ENCODE assay signal across 1 cellular context in the genomic region with DNA sequence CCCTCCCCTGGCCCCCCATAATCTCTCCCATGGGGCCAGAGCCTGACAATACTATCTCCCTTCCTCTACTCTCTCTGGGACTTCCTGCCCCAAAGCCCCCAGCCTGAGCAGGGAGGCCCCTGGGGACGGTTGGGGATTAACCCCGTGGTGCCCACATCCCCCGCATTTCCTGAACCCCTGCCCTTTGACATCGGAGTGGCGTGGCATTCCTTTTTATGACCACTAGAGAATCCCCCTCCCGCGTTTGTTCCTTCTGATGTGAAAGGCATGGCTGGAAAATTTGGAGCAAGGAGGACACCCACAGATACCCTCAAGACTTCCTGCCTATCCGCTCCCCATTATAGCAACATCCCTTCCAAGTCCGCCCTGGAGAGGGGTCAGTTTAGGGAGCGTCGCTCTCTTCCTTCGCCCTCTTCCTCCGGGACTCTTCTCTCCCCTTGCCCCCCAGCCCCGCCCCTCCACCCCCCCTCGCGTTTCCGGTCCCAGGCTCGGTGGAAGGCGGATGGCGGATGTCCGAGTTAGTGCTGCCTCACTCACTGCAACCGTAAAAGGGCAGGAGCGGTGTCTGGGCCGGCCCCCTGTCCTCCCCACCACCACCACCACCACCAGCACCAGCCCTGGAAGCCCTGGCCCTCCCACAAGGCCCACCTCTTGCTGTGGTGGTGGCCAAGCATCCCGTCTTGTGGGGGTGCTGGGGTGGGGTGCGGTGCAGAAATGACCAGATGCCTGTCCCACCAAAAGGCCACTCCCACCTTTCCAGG.
A peak's percentile ranks its signal among the peaks of the same experiment; 100 is the strongest.
TF ChIP-seq lines count a peak whose summit lies in the region.

No MANE protein-coding gene starts in this region.

TF ChIP-seq in K562, 482 proteins besides CTCF, POLR2A, EP300 and RAD21 (continued from another document and continues in another):
- TF ChIP-seq, protein P1, sequence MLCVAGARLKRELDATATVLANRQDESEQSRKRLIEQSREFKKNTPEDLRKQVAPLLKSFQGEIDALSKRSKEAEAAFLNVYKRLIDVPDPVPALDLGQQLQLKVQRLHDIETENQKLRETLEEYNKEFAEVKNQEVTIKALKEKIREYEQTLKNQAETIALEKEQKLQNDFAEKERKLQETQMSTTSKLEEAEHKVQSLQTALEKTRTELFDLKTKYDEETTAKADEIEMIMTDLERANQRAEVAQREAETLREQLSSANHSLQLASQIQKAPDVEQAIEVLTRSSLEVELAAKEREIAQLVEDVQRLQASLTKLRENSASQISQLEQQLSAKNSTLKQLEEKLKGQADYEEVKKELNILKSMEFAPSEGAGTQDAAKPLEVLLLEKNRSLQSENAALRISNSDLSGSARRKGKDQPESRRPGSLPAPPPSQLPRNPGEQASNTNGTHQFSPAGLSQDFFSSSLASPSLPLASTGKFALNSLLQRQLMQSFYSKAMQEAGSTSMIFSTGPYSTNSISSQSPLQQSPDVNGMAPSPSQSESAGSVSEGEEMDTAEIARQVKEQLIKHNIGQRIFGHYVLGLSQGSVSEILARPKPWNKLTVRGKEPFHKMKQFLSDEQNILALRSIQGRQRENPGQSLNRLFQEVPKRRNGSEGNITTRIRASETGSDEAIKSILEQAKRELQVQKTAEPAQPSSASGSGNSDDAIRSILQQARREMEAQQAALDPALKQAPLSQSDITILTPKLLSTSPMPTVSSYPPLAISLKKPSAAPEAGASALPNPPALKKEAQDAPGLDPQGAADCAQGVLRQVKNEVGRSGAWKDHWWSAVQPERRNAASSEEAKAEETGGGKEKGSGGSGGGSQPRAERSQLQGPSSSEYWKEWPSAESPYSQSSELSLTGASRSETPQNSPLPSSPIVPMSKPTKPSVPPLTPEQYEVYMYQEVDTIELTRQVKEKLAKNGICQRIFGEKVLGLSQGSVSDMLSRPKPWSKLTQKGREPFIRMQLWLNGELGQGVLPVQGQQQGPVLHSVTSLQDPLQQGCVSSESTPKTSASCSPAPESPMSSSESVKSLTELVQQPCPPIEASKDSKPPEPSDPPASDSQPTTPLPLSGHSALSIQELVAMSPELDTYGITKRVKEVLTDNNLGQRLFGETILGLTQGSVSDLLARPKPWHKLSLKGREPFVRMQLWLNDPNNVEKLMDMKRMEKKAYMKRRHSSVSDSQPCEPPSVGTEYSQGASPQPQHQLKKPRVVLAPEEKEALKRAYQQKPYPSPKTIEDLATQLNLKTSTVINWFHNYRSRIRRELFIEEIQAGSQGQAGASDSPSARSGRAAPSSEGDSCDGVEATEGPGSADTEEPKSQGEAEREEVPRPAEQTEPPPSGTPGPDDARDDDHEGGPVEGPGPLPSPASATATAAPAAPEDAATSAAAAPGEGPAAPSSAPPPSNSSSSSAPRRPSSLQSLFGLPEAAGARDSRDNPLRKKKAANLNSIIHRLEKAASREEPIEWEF (CRISPR knock-in tag; IDR thresholded peaks at IDR 0.05), result no peak
- TF ChIP-seq RFX7 (CRISPR knock-in tag; IDR thresholded peaks at IDR 0.05) (no peak), KAT7 (CRISPR knock-in tag; IDR thresholded peaks at IDR 0.05; ENCODE audit: borderline replicate concordance) (no peak; the same call in 1 of the 2 replicates), SMARCE1 (IDR thresholded peaks at IDR 0.05) (no peak), MTA2 (IDR thresholded peaks at IDR 0.05; ENCODE audit: low read depth) (no peak), HNRNPH1 (optimal IDR thresholded peaks at IDR 0.05; ENCODE audit: low read depth, low read length) (no peak), ZNF507 (tag; conservative IDR thresholded peaks at IDR 0.05) (no peak), SAFB2 (IDR thresholded peaks at IDR 0.05; ENCODE audit: borderline replicate concordance, low read depth, low read length, severe bottlenecking) (no peak), FOXP1 (CRISPR knock-in tag; IDR thresholded peaks at IDR 0.05) (no peak), CBX2 (IDR thresholded peaks at IDR 0.05; ENCODE audit: insufficient read depth, low read length, poor library complexity, severe bottlenecking) (no peak), RBBP5 (IDR thresholded peaks at IDR 0.05; ENCODE audit: borderline replicate concordance, insufficient read depth, low read length, poor library complexity, severe bottlenecking) (no peak), MAFG (tag; conservative IDR thresholded peaks at IDR 0.05) (no peak), ZNF644 (tag; IDR thresholded peaks at IDR 0.05; ENCODE audit: low read depth) (no peak), MCM3 (IDR thresholded peaks at IDR 0.05) (no peak), LARP7 (IDR thresholded peaks at IDR 0.05) (no peak), MCM7 (IDR thresholded peaks at IDR 0.05) (no peak), ZNF586 (CRISPR knock-in tag; conservative IDR thresholded peaks at IDR 0.05) (no peak), SIRT6 (IDR thresholded peaks at IDR 0.05; ENCODE audit: low read depth, low read length) (no peak), BRCA1 (IDR thresholded peaks at IDR 0.05) (no peak), BRCA1 (CRISPR knock-in tag; IDR thresholded peaks at IDR 0.05) (no peak), HNRNPL (IDR thresholded peaks at IDR 0.05; ENCODE audit: low read depth, low read length) (no peak), NR4A1 (CRISPR knock-in tag; IDR thresholded peaks at IDR 0.05) (no peak), NR4A1 (tag; IDR thresholded peaks at IDR 0.05) (no peak), CBX8 (IDR thresholded peaks at IDR 0.05; ENCODE audit: borderline replicate concordance, extremely low read depth, low read depth, low read length, poor library complexity, severe bottlenecking) (no peak), RNF2 (IDR thresholded peaks at IDR 0.05) (peak; percentile 61; the same call in 1 of the 2 replicates), ARHGAP35 (IDR thresholded peaks at IDR 0.05; ENCODE audit: partially characterized antibody) (no peak), HDGF (IDR thresholded peaks at IDR 0.05) (no peak), TEAD4 (IDR thresholded peaks at IDR 0.05; ENCODE audit: low read length) (no peak), TEAD4 (CRISPR knock-in tag; IDR thresholded peaks at IDR 0.05; ENCODE audit: borderline replicate concordance) (no peak), SNRNP70 (optimal IDR thresholded peaks at IDR 0.05; ENCODE audit: low read depth, low read length) (no peak), ZNF133 (CRISPR knock-in tag; IDR thresholded peaks at IDR 0.05) (no peak), KDM1A (IDR thresholded peaks at IDR 0.05) (no peak), ZNF764 (CRISPR knock-in tag; IDR thresholded peaks at IDR 0.05; ENCODE audit: low read depth) (no peak), SRSF9 (IDR thresholded peaks at IDR 0.05; ENCODE audit: borderline replicate concordance, low read depth, low read length) (no peak), KDM2B (CRISPR knock-in tag; IDR thresholded peaks at IDR 0.05) (no peak), ZNF584 (CRISPR knock-in tag; IDR thresholded peaks at IDR 0.05; ENCODE audit: low read depth) (no peak; the same call in none of the 2 replicates), HCFC1 (IDR thresholded peaks at IDR 0.05; ENCODE audit: low read depth, low read length) (no peak), SUPT5H (IDR thresholded peaks at IDR 0.05) (peak; percentile 60)
- TF ChIP-seq, protein P2, sequence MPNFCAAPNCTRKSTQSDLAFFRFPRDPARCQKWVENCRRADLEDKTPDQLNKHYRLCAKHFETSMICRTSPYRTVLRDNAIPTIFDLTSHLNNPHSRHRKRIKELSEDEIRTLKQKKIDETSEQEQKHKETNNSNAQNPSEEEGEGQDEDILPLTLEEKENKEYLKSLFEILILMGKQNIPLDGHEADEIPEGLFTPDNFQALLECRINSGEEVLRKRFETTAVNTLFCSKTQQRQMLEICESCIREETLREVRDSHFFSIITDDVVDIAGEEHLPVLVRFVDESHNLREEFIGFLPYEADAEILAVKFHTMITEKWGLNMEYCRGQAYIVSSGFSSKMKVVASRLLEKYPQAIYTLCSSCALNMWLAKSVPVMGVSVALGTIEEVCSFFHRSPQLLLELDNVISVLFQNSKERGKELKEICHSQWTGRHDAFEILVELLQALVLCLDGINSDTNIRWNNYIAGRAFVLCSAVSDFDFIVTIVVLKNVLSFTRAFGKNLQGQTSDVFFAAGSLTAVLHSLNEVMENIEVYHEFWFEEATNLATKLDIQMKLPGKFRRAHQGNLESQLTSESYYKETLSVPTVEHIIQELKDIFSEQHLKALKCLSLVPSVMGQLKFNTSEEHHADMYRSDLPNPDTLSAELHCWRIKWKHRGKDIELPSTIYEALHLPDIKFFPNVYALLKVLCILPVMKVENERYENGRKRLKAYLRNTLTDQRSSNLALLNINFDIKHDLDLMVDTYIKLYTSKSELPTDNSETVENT (CRISPR knock-in tag; IDR thresholded peaks at IDR 0.05), result no peak
- TF ChIP-seq, protein P3, sequence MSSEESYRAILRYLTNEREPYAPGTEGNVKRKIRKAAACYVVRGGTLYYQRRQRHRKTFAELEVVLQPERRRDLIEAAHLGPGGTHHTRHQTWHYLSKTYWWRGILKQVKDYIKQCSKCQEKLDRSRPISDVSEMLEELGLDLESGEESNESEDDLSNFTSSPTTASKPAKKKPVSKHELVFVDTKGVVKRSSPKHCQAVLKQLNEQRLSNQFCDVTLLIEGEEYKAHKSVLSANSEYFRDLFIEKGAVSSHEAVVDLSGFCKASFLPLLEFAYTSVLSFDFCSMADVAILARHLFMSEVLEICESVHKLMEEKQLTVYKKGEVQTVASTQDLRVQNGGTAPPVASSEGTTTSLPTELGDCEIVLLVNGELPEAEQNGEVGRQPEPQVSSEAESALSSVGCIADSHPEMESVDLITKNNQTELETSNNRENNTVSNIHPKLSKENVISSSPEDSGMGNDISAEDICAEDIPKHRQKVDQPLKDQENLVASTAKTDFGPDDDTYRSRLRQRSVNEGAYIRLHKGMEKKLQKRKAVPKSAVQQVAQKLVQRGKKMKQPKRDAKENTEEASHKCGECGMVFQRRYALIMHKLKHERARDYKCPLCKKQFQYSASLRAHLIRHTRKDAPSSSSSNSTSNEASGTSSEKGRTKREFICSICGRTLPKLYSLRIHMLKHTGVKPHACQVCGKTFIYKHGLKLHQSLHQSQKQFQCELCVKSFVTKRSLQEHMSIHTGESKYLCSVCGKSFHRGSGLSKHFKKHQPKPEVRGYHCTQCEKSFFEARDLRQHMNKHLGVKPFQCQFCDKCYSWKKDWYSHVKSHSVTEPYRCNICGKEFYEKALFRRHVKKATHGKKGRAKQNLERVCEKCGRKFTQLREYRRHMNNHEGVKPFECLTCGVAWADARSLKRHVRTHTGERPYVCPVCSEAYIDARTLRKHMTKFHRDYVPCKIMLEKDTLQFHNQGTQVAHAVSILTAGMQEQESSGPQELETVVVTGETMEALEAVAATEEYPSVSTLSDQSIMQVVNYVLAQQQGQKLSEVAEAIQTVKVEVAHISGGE (CRISPR knock-in tag; IDR thresholded peaks at IDR 0.05), result peak in 1 of 3 experiments; percentile 82; a peak in 2 of 6 replicates
- TF ChIP-seq, protein P4, sequence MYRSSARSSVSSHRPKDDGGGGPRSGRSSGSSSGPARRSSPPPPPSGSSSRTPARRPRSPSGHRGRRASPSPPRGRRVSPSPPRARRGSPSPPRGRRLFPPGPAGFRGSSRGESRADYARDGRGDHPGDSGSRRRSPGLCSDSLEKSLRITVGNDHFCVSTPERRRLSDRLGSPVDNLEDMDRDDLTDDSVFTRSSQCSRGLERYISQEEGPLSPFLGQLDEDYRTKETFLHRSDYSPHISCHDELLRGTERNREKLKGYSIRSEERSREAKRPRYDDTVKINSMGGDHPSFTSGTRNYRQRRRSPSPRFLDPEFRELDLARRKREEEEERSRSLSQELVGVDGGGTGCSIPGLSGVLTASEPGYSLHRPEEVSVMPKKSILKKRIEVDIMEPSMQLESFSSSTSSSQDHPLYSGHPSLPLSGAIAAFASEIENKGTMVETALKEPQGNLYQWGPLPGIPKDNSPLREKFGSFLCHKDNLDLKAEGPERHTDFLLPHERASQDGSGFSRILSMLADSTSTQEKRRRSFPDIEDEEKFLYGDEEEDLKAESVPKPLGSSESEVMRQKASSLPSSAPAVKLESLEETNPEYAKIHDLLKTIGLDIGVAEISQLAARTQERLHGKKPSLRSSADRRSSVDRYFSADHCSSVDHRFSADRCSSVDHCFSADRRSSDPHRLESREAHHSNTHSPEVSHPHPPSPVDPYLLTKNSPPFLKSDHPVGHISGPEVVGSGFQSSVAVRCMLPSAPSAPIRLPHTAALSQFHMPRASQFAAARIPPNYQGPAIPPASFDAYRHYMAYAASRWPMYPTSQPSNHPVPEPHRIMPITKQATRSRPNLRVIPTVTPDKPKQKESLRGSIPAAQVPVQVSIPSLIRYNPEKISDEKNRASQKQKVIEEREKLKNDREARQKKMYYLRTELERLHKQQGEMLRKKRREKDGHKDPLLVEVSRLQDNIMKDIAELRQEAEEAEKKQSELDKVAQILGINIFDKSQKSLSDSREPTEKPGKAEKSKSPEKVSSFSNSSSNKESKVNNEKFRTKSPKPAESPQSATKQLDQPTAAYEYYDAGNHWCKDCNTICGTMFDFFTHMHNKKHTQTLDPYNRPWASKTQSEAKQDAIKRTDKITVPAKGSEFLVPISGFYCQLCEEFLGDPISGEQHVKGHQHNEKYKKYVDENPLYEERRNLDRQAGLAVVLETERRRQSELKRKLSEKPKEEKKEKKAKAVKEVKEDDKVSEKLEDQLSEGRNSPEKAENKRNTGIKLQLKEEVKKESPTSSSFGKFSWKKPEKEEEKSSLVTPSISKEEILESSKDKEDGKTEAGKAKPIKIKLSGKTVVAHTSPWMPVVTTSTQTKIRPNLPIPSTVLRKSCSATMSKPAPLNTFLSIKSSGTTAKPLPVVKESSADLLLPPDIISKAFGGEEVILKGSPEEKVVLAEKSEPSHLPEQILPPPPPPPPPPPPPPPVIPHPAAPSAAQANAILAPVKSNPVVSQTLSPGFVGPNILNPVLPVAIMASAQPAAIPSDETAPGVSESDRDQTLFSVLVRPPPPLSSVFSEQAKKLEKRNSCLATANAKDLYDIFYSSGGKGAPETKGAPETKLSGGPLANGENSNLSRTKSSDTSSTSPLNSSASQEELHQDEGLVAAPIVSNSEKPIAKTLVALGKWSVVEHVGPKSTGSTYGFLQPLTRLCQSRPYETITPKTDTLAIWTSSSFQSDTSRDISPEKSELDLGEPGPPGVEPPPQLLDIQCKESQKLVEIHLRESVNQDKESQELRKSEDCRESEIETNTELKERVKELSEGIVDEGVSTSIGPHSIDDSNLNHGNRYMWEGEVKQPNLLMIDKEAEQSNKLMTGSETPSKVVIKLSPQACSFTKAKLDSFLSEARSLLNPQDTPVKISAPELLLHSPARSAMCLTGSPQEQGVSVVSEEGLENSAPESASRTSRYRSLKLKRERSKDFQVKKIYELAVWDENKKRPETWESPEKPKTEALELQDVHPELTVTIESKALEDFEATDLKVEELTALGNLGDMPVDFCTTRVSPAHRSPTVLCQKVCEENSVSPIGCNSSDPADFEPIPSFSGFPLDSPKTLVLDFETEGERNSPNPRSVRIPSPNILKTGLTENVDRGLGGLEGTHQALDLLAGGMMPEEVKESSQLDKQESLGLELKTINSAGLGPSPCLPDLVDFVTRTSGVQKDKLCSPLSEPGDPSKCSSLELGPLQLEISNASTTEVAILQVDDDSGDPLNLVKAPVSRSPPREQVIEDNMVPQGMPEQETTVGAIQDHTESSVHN (IDR thresholded peaks at IDR 0.05; ENCODE audit: borderline replicate concordance in 1 of 2, low read depth in 1 of 2), result no peak
- TF ChIP-seq, protein P5, sequence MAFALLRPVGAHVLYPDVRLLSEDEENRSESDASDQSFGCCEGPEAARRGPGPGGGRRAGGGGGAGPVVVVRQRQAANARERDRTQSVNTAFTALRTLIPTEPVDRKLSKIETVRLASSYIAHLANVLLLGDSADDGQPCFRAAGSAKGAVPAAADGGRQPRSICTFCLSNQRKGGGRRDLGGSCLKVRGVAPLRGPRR (CRISPR knock-in tag; IDR thresholded peaks at IDR 0.05), result no peak
- TF ChIP-seq, protein P6, sequence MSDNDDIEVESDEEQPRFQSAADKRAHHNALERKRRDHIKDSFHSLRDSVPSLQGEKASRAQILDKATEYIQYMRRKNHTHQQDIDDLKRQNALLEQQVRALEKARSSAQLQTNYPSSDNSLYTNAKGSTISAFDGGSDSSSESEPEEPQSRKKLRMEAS (CRISPR knock-in tag; IDR thresholded peaks at IDR 0.05), result no peak
- TF ChIP-seq, protein P7, sequence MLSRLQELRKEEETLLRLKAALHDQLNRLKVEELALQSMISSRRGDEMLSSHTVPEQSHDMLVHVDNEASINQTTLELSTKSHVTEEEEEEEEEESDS (CRISPR knock-in tag; IDR thresholded peaks at IDR 0.05), result no peak
